Comparison of ENCODE assay signal across 9 cellular contexts in the genomic region with DNA sequence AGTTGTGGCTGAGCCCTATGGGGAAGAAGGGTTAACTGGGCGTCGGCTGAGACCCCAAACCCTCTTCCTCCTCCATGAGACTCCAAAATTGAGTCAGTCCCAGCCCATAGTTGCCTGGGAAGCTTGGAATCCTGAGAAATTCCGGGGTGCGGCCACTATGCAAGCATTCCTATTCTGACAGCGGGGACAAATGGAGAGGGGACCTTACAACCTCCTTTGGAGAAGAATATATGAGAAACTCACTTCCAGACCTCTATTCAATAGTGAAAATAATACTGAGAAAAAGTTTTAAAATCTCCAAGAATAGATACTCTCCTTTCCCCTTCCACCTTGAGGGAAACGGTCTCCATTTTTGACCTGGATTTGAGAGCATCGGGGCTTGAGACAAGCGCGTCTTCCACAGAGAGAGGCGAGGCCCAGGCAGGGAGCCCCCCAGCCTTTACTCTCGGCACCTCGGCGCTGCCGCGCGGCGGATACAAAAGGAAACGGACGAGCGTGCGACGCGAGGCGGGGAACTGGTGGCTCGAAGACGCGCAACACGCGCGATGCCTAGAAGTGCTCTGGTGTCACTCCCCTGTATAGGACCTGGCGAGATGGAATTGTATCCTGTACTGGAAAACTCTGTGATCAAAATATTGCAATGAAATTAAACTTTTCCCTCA. TPM values are rescaled to one million over a fixed set of nuclear protein-coding genes. Genes with fewer than 3 reads are reported as not detected.
DNase-seq lines count a peak whose midpoint lies in the region; ATAC-seq and TF ChIP-seq lines count a peak whose summit lies in the region.
"Had no signal": no experiment of that assay in that cellular context is flagged by ENCODE, and none has a peak within 500 bp of the region (broad histone marks: within the 10 kb centered on the region; RNA-seq: fewer than 3 reads in every experiment).

No MANE protein-coding gene starts in this region.

- H3K27ac ChIP-seq in left ventricle myocardium inferior (replicated peaks) (peak overlapping the region; percentile 81), adrenal gland (no peak overlapping the region)

- DNase-seq in activated T-cell treated with anti-CD3 and anti-CD28 coated beads, Interleukin-2, amount 50 U/mL, for 48 hours = peak; percentile 48 to 54
- DNase-seq in left ventricle myocardium inferior (no peak), adrenal gland (no peak), NCI-H187 treated with DMSO at 0.1 percent for 48 hours (lab: John Stamatoyannopoulos, UW) (no peak), midbrain (lab: John Stamatoyannopoulos, UW) (no peak), GM19238 (ENCODE audit: insufficient read length, low spot score) (no peak)
- peak; percentile 42 for DNase-seq in stimulated activated CD4-positive, alpha-beta T cell treated with anti-CD3 and anti-CD28 coated beads, Interleukin-1b, Interleukin-23, amount 100 ng/mL, for 48 hours
- DNase-seq: cerebellar nuclear complex had no signal

- TF ChIP-seq POLR2A in adrenal gland (IDR thresholded peaks at IDR 0.05) = no peak

- H3K9me3 ChIP-seq in left ventricle myocardium inferior (replicated peaks) (no peaks in the 10 kb centered on the region), adrenal gland (replicated peaks in 1 of 3) (no peaks in the 10 kb centered on the region)

- TF ChIP-seq CTCF in left ventricle myocardium inferior (IDR thresholded peaks at IDR 0.05; ENCODE audit: borderline replicate concordance) = no peak
- TF ChIP-seq CTCF in adrenal gland (IDR thresholded peaks at IDR 0.05) = no peak

- intact Hi-C loops in left ventricle myocardium inferior (cut with micrococcal nuclease) (no loop called here), adrenal gland (cut with DNase I) (no loop called here)

- 4 to 9% (median 6%) methylated on average over 15 to 31 of the region's 31 CpGs for WGBS in adrenal gland, 4 donors

- peaks cover 84% of the 10 kb centered on the region for H3K27me3 ChIP-seq in left ventricle myocardium inferior (ENCODE audit: low read depth)
- H3K27me3 ChIP-seq in adrenal gland = no peaks in the 10 kb centered on the region

- peak; percentile 33 for ATAC-seq in GM19463 (IDR thresholded peaks at IDR 0.05; ENCODE audit: unreplicated experiment)

- peak overlapping the region; percentile 67 for H3K4me3 ChIP-seq in left ventricle myocardium inferior
- peak overlapping the region in 1 of 4 donors; percentile 48 for H3K4me3 ChIP-seq in adrenal gland

- H3K4me1 ChIP-seq in left ventricle myocardium inferior (peaks cover 38% of the 10 kb centered on the region), adrenal gland (replicated peaks in 1 of 2) (peaks cover 20 to 21% of the 10 kb centered on the region in 2 donors)

- H3K36me3 ChIP-seq in left ventricle myocardium inferior (no peaks in the 10 kb centered on the region), adrenal gland (replicated peaks in 1 of 2) (peaks cover 0 to 10% of the 10 kb centered on the region in 2 donors)

RNA-seq across cellular contexts. Expression of gene NR4A2, which starts 11.1 kb away (rescaled TPM):
- 0.88 TPM for total RNA-seq in left ventricle myocardium inferior
- total RNA-seq in adrenal gland = 10 to 100 TPM in 4 of 8 donors, 1 to 10 TPM in 4; 2.5 to 76.6 (median 13.0) TPM
- 10 to 100 TPM in 2 of 3 donors, 1 to 10 TPM in 1; 5.2 to 14.1 (median 10.1) TPM for polyA plus RNA-seq in adrenal gland

Comparison
In these comparisons a context has a peak if more than half of its experiments do, and no peak if none do; other contexts are left out.
1. DNase-seq: peak in activated T-cell treated with anti-CD3 and anti-CD28 coated beads, Interleukin-2, amount 50 U/mL, for 48 hours (2 of 2) and stimulated activated CD4-positive, alpha-beta T cell treated with anti-CD3 and anti-CD28 coated beads, Interleukin-1b, Interleukin-23, amount 100 ng/mL, for 48 hours (single experiment); none in left ventricle myocardium inferior (single experiment), adrenal gland (0 of 7), NCI-H187 treated with DMSO at 0.1 percent for 48 hours (single experiment), midbrain (single experiment) and GM19238 (single experiment).